Comparison of ENCODE assay signal across 15 cellular contexts in genomic region chr16:57765160-57765728, GRCh38. TPM values are rescaled to one million over a fixed set of nuclear protein-coding genes. Genes with fewer than 3 reads are reported as not detected.
DNase-seq lines count a peak whose midpoint lies in the region; ATAC-seq and TF ChIP-seq lines count a peak whose summit lies in the region.
"Had no signal": no experiment of that assay in that cellular context is flagged by ENCODE, and none has a peak within 500 bp of the region (broad histone marks: within the 10 kb centered on the region; RNA-seq: fewer than 3 reads in every experiment).

No MANE protein-coding gene starts in this region.

- no peak overlapping the region for H2BK120ac ChIP-seq in IMR-90 (ENCODE audit: low read depth, low read length)

- dilution Hi-C loops in IMR-90 (cut with HindIII; ENCODE audit: low sequenced_read_pairs, unreplicated experiment), result no loop called here

- TF ChIP-seq CTCF in IMR-90 (conservative IDR thresholded peaks at IDR 0.05; ENCODE audit: low read depth, low read length), result no peak
- TF ChIP-seq CTCF in lower leg skin (IDR thresholded peaks at IDR 0.05), result no peak
- TF ChIP-seq CTCF in GM20000 (IDR thresholded peaks at IDR 0.05; ENCODE audit: extremely low read depth, missing control alignments), result no peak

- no peak for TF ChIP-seq RAD21 in IMR-90 (IDR thresholded peaks at IDR 0.05; ENCODE audit: low read length)

- peaks cover 4% of the 10 kb centered on the region for H3K9me1 ChIP-seq in IMR-90 (ENCODE audit: insufficient read depth, low read length)

- no peak overlapping the region for H3K4me2 ChIP-seq in IMR-90 (ENCODE audit: low read depth, low read length)

- no peak overlapping the region for H3K18ac ChIP-seq in IMR-90 (ENCODE audit: low read depth, low read length)

- H3K9me3 ChIP-seq in right cardiac atrium (ENCODE audit: control insufficient read depth, low read length) (no peaks in the 10 kb centered on the region), IMR-90 (ENCODE audit: control insufficient read depth, insufficient read depth, low read length) (no peaks in the 10 kb centered on the region)

- H3K23ac ChIP-seq in IMR-90 (ENCODE audit: low read depth, low read length), result no peak overlapping the region

- no peak overlapping the region for H2BK5ac ChIP-seq in IMR-90 (ENCODE audit: low read depth, low read length, poor library complexity, severe bottlenecking)

- H3K4me1 ChIP-seq in right cardiac atrium (ENCODE audit: control insufficient read depth, insufficient read depth, low read length) (peaks cover 2% of the 10 kb centered on the region), IMR-90 (ENCODE audit: control insufficient read depth, insufficient read depth, low read length) (peaks cover 7% of the 10 kb centered on the region)

- H2BK20ac ChIP-seq in IMR-90 (ENCODE audit: low read depth, low read length), result no peak overlapping the region

- H3K4me3 ChIP-seq in right cardiac atrium (ENCODE audit: low read length) (no peak overlapping the region), IMR-90 (ENCODE audit: insufficient read depth, low read depth, low read length) (no peak overlapping the region), lower leg skin (ENCODE audit: low read depth, poor library complexity, severe bottlenecking) (no peak overlapping the region)
- H3K4me3 ChIP-seq: SK-N-MC had no signal

- H4K8ac ChIP-seq in IMR-90 (ENCODE audit: low read depth in 2 of 2, low read length in 2 of 2), result peak overlapping the region in 1 of 2 experiments; percentile 22; a peak in 2 of 4 replicates

- H2AK9ac ChIP-seq in IMR-90 (replicated peaks; ENCODE audit: low read depth, low read length, poor library complexity), result peak overlapping the region; percentile 73

- DNase-seq in right cardiac atrium, result peak in 2 of 3 donors; percentile 30
- DNase-seq in cardiac septum (ENCODE audit: low spot score), result no peak
- DNase-seq in IMR-90, result no peak
- no peak for DNase-seq in epithelial cell of prostate (ENCODE audit: low read depth, low spot score)
- no peak for DNase-seq in lower leg skin (ENCODE audit: low spot score in 2 of 2)
- DNase-seq in germinal center (ENCODE audit: low spot score), result no peak
- no peak for DNase-seq in DMS79 (lab: John Stamatoyannopoulos, UW)
- DNase-seq in GM20000 (ENCODE audit: low spot score), result no peak
- DNase-seq: NCI-H187, NCI-H2227 treated with DMSO at 0.1 percent for 48 hours, NCI-H510A treated with DMSO at 0.1 percent for 48 hours, NCI-H774, SHP77 had no signal

- H4K20me1 ChIP-seq in IMR-90 (ENCODE audit: insufficient read depth, low read length), result peaks cover 3% of the 10 kb centered on the region; the same call in 1 of the 2 replicates

- ATAC-seq in right cardiac atrium (no peak), IMR-90 (ENCODE audit: low read depth) (no peak)

- H3K4ac ChIP-seq in IMR-90 (ENCODE audit: low read depth, low read length), result no peak overlapping the region

- CTCF ChIA-PET in IMR-90 (lab: Yijun Ruan, JAX), result interaction anchor here (0.6 kb wide), 1 partner anchor 83 kb away, joined by 4 read pairs; no protein-coding TSS in a partner anchor

- H4K5ac ChIP-seq in IMR-90 (ENCODE audit: low read depth, low read length), result no peak overlapping the region

- no peak overlapping the region for H4K91ac ChIP-seq in IMR-90 (ENCODE audit: insufficient read depth, low read depth, low read length)

- no peak overlapping the region for H3K56ac ChIP-seq in IMR-90 (ENCODE audit: extremely low read depth, insufficient read depth, low read length)

- H2AFZ ChIP-seq in IMR-90 (replicated peaks; ENCODE audit: low read length, poor library complexity), result no peak overlapping the region

- 95% methylated on average over 17 of the region's 17 CpGs for WGBS in right cardiac atrium
- 96% methylated on average over 5 of the region's 17 CpGs; no CpG with 5 or more reads in 1 of the 2 experiments for WGBS in IMR-90 (ENCODE audit: extremely low coverage in 2 of 2, insufficient read length in 1 of 2), 2 experiments
- WGBS in lower leg skin, 2 donors, result 88 to 94% methylated on average over 17 of the region's 17 CpGs

- no peak overlapping the region for H2BK15ac ChIP-seq in IMR-90 (ENCODE audit: low read depth, low read length)

- no peak for TF ChIP-seq POLR2A in IMR-90 (IDR thresholded peaks at IDR 0.05; ENCODE audit: low read depth, low read length)
- TF ChIP-seq POLR2A in lower leg skin (IDR thresholded peaks at IDR 0.05), result no peak

- in situ Hi-C loops in IMR-90 (cut with MboI; ENCODE audit: low sequenced_read_pairs), result no loop called here

- POLR2A ChIA-PET in IMR-90 (lab: Charles Lee; ENCODE audit: unreplicated experiment), result no interaction called here

- peaks cover 5 to 25% of the 10 kb centered on the region in 2 experiments for H3K79me1 ChIP-seq in IMR-90 (ENCODE audit: low read depth in 1 of 2, low read length in 2 of 2)

- intact Hi-C loops in right cardiac atrium (cut with DNase I), result no loop called here
- intact Hi-C loops in cardiac septum (cut with DNase I), result no loop called here
- intact Hi-C loops in IMR-90 (cut with micrococcal nuclease), result no loop called here
- intact Hi-C loops in lower leg skin (cut with DNase I; ENCODE audit: low total_unique reads), result no loop called here

- no TSS peak for BruUV-seq in IMR-90 (replicated peaks; lab: Mats Ljungman, UMichigan)

- H3K9ac ChIP-seq in IMR-90 (ENCODE audit: low read depth, low read length), result no peak overlapping the region

- H3K27me3 ChIP-seq in right cardiac atrium (ENCODE audit: control insufficient read depth, insufficient read depth) (no peaks in the 10 kb centered on the region), IMR-90 (ENCODE audit: control insufficient read depth, insufficient read depth, low read length) (no peaks in the 10 kb centered on the region)

- H3K36me3 ChIP-seq in IMR-90 (ENCODE audit: control insufficient read depth, insufficient read depth, low read length), result peaks cover 60% of the 10 kb centered on the region

- peak overlapping the region; percentile 17 for H2AK5ac ChIP-seq in IMR-90 (ENCODE audit: low read depth, low read length)

- H3K14ac ChIP-seq in IMR-90 (replicated peaks; ENCODE audit: low read depth, low read length), result no peak overlapping the region

- H3K27ac ChIP-seq in right cardiac atrium (ENCODE audit: low read length) (no peak overlapping the region), IMR-90 (ENCODE audit: insufficient read depth, low read length) (peak overlapping the region; percentile 21; the same call in 1 of the 2 replicates), epithelial cell of prostate (peak overlapping the region; percentile 80)
- H3K27ac ChIP-seq: C4-2B had no signal

TF ChIP-seq in IMR-90, 13 proteins besides CTCF, POLR2A, EP300 and RAD21:
- TF ChIP-seq CEBPB (IDR thresholded peaks at IDR 0.05; ENCODE audit: low read depth, low read length) (no peak), MAZ (IDR thresholded peaks at IDR 0.05; ENCODE audit: borderline replicate concordance, low read depth, low read length) (no peak), RFX5 (IDR thresholded peaks at IDR 0.05; ENCODE audit: low read depth, low read length) (no peak), CHD1 (IDR thresholded peaks at IDR 0.05; ENCODE audit: low read depth, low read length) (no peak), FOS (IDR thresholded peaks at IDR 0.05; ENCODE audit: low read depth, low read length) (no peak), ELK1 (IDR thresholded peaks at IDR 0.05; ENCODE audit: borderline replicate concordance, low read depth, low read length) (no peak), SMC3 (IDR thresholded peaks at IDR 0.05; ENCODE audit: low read depth, low read length) (no peak), RCOR1 (IDR thresholded peaks at IDR 0.05; ENCODE audit: insufficient replicate concordance, low read length) (no peak), BHLHE40 (IDR thresholded peaks at IDR 0.05; ENCODE audit: low read depth, low read length) (no peak), MXI1 (IDR thresholded peaks at IDR 0.05; ENCODE audit: borderline replicate concordance, low read depth, low read length) (no peak), NFE2L2 (IDR thresholded peaks at IDR 0.05; ENCODE audit: low read depth, low read length) (no peak), MAFK (IDR thresholded peaks at IDR 0.05; ENCODE audit: low read depth, low read length) (no peak)
- TF ChIP-seq, protein P1, sequence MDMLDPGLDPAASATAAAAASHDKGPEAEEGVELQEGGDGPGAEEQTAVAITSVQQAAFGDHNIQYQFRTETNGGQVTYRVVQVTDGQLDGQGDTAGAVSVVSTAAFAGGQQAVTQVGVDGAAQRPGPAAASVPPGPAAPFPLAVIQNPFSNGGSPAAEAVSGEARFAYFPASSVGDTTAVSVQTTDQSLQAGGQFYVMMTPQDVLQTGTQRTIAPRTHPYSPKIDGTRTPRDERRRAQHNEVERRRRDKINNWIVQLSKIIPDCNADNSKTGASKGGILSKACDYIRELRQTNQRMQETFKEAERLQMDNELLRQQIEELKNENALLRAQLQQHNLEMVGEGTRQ (IDR thresholded peaks at IDR 0.05; ENCODE audit: low read depth, low read length), result no peak

RNA-seq across cellular contexts. Expression of gene KATNB1, which starts 29.7 kb away (rescaled TPM):
- total RNA-seq in right cardiac atrium, result 10 to 100 TPM in 3 of 4 donors, 1 to 10 TPM in 1; 8.4 to 16.3 (median 12.3) TPM
- 10.2 TPM for polyA plus RNA-seq in right cardiac atrium
- 8.9 TPM for total RNA-seq in cardiac septum
- 10.9 and 14.2 TPM in 2 replicates for total RNA-seq in IMR-90 (2012; rRNA removed)
- polyA plus RNA-seq in IMR-90 (2012; rRNA removed), result 23.5 and 27.6 TPM in 2 replicates
- polyA plus RNA-seq in IMR-90 (2012; cell fraction: cytosol; rRNA removed), result 15.9 and 23.1 TPM in 2 replicates
- 67.2 and 166 TPM in 2 replicates for polyA plus RNA-seq in IMR-90 (2012; cell fraction: nucleus; rRNA removed; ENCODE audit: low replicate concordance)
- 10 to 100 TPM; 30.6 to 54.9 (median 41.1) TPM for total RNA-seq in lower leg skin

RNA-seq across cellular contexts. Expression of gene KIFC3, which starts 37.0 kb away (rescaled TPM):
- total RNA-seq in right cardiac atrium (10 to 100 TPM; 45.8 to 67.5 (median 50.0) TPM), cardiac septum (70.1 TPM), IMR-90 (2012; rRNA removed) (38.3 and 48.6 TPM in 2 replicates), lower leg skin (100 to 1,000 TPM; 116 to 206 (median 164) TPM)
- polyA plus RNA-seq in right cardiac atrium (39.9 TPM), IMR-90 (2012; rRNA removed) (62.5 and 66.6 TPM in 2 replicates)
- 43.3 and 62.3 TPM in 2 replicates for polyA plus RNA-seq in IMR-90 (2012; cell fraction: cytosol; rRNA removed)
- 123 and 327 TPM in 2 replicates for polyA plus RNA-seq in IMR-90 (2012; cell fraction: nucleus; rRNA removed; ENCODE audit: low replicate concordance)

Comparison
In these comparisons a context has a peak if more than half of its experiments do, and no peak if none do; other contexts are left out.
1. DNase-seq: peak in right cardiac atrium (2 of 3); none in cardiac septum (single experiment), IMR-90 (single experiment), epithelial cell of prostate (single experiment), lower leg skin (0 of 2), germinal center (single experiment), DMS79 (single experiment) and GM20000 (single experiment).